In genomic region chr6:128807577-128807976, GRCh38 we compare ENCODE assay signal across 8 cellular contexts.
DNase-seq lines count a peak whose midpoint lies in the region; ATAC-seq lines count a peak whose summit lies in the region.

No MANE protein-coding gene starts in this region.

- DNase-seq in ACHN (peak; percentile 40), GM23248 (peak; percentile 64), RKO (ENCODE audit: low spot score) (peak; percentile 69), glomerular visceral epithelial cell (ENCODE audit: extremely low spot score) (peak; percentile 31), NCI-H345 (lab: John Stamatoyannopoulos, UW) (no peak), epidermal melanocyte (ENCODE audit: insufficient read length, low spot score) (no peak)
- no peak for DNase-seq in activated T-helper 2 cell treated with anti-CD3 and anti-CD28 coated beads, Interferon-gamma antibody, Interleukin-2, Interleukin-4, amounts not matched to agents 10 μg/mL and 5 μg/mL and 100 μg/mL, durations not matched to agents 14 hours and 24 hours and 36 hours (ENCODE audit: low spot score)

- no peaks in the 10 kb centered on the region for H3K27me3 Mint-ChIP-seq in activated T-helper 2 cell treated with anti-CD3 and anti-CD28 coated beads, Interferon-gamma antibody, Interleukin-2, Interleukin-4, amounts not matched to agents 10 μg/mL and 5 μg/mL and 100 μg/mL, durations not matched to agents 14 hours and 24 hours and 36 hours (ENCODE audit: low read depth)

- H3K9me3 Mint-ChIP-seq in activated T-helper 2 cell treated with anti-CD3 and anti-CD28 coated beads, Interferon-gamma antibody, Interleukin-2, Interleukin-4, amounts not matched to agents 10 μg/mL and 5 μg/mL and 100 μg/mL, durations not matched to agents 14 hours and 24 hours and 36 hours, result no peaks in the 10 kb centered on the region

- no peaks in the 10 kb centered on the region for H3K79me2 ChIP-seq in GM23248 (ENCODE audit: insufficient read depth)

- H3K4me3 ChIP-seq in GM23248, result no peak overlapping the region

- no peaks in the 10 kb centered on the region for H3K4me1 Mint-ChIP-seq in activated T-helper 2 cell treated with anti-CD3 and anti-CD28 coated beads, Interferon-gamma antibody, Interleukin-2, Interleukin-4, amounts not matched to agents 10 μg/mL and 5 μg/mL and 100 μg/mL, durations not matched to agents 14 hours and 24 hours and 36 hours (ENCODE audit: low read depth)

- no peaks in the 10 kb centered on the region for H3K27me3 ChIP-seq in GM23248 (replicated peaks; ENCODE audit: insufficient read depth)

- H3K4me3 Mint-ChIP-seq in activated T-helper 2 cell treated with anti-CD3 and anti-CD28 coated beads, Interferon-gamma antibody, Interleukin-2, Interleukin-4, amounts not matched to agents 10 μg/mL and 5 μg/mL and 100 μg/mL, durations not matched to agents 14 hours and 24 hours and 36 hours (ENCODE audit: low read depth), result no peak overlapping the region

- no peak for ATAC-seq in GM21423 (IDR thresholded peaks at IDR 0.05; ENCODE audit: unreplicated experiment)

- H3K9ac ChIP-seq in GM23248, result no peak overlapping the region

- H3K4me1 ChIP-seq in GM23248 (ENCODE audit: insufficient read depth), result no peaks in the 10 kb centered on the region

- no peak overlapping the region for H3K27ac ChIP-seq in GM23248

- 2 to 6% methylated on average over 2 of the region's 2 CpGs for WGBS in GM23248 (ENCODE audit: low coverage in 1 of 2, low lambda C conversion rate in 2 of 2, missing lambda C conversion rate in 2 of 2), 2 experiments

- H4K20me1 ChIP-seq in GM23248 (ENCODE audit: insufficient read depth), result no peaks in the 10 kb centered on the region

- intact Hi-C loops in activated T-helper 2 cell treated with anti-CD3 and anti-CD28 coated beads, Interferon-gamma antibody, Interleukin-2, Interleukin-4, amounts not matched to agents 10 μg/mL and 5 μg/mL and 100 μg/mL, durations not matched to agents 14 hours and 24 hours and 36 hours (cut with micrococcal nuclease), result loop anchor here (5.0 kb wide), 1 partner anchor 445 kb away; no protein-coding TSS in a partner anchor

- no peaks in the 10 kb centered on the region for H3K36me3 Mint-ChIP-seq in activated T-helper 2 cell treated with anti-CD3 and anti-CD28 coated beads, Interferon-gamma antibody, Interleukin-2, Interleukin-4, amounts not matched to agents 10 μg/mL and 5 μg/mL and 100 μg/mL, durations not matched to agents 14 hours and 24 hours and 36 hours (ENCODE audit: low read depth)

- no peak overlapping the region for H2AFZ ChIP-seq in GM23248

- H3K36me3 ChIP-seq in GM23248 (ENCODE audit: low read depth), result no peaks in the 10 kb centered on the region

- H3K27ac Mint-ChIP-seq in activated T-helper 2 cell treated with anti-CD3 and anti-CD28 coated beads, Interferon-gamma antibody, Interleukin-2, Interleukin-4, amounts not matched to agents 10 μg/mL and 5 μg/mL and 100 μg/mL, durations not matched to agents 14 hours and 24 hours and 36 hours, result no peak overlapping the region

- no peaks in the 10 kb centered on the region for H3F3A ChIP-seq in GM23248 (ENCODE audit: insufficient read depth)

- H3K4me2 ChIP-seq in GM23248 (ENCODE audit: unreplicated experiment), result no peak overlapping the region

- in situ Hi-C loops in ACHN (cut with HindIII; ENCODE audit: low pct_ligation_motif_present, low pct_unique_long_range_greater_than_20kb, low sequenced_read_pairs) (no loop called here), GM23248 (cut with MboI) (no loop called here)

- H3K9me2 ChIP-seq in GM23248 (ENCODE audit: insufficient read depth), result no peaks in the 10 kb centered on the region

- H3K9me3 ChIP-seq in GM23248 (ENCODE audit: low read depth), result no peaks in the 10 kb centered on the region

Comparison
In these comparisons a context has a peak if more than half of its experiments do, and no peak if none do; other contexts are left out.
1. DNase-seq: peak in ACHN (single experiment), GM23248 (single experiment), RKO (single experiment) and glomerular visceral epithelial cell (single experiment); none in NCI-H345 (single experiment), epidermal melanocyte (single experiment) and activated T-helper 2 cell treated with anti-CD3 and anti-CD28 coated beads, Interferon-gamma antibody, Interleukin-2, Interleukin-4, amounts not matched to agents 10 μg/mL and 5 μg/mL and 100 μg/mL, durations not matched to agents 14 hours and 24 hours and 36 hours (single experiment).